ENCODE assay signal across 8 cellular contexts in genomic region chr10:44865289-44865671, GRCh38. TPM values are rescaled to one million over a fixed set of nuclear protein-coding genes. Genes with fewer than 3 reads are reported as not detected.
DNase-seq lines count a peak whose midpoint lies in the region; ATAC-seq and TF ChIP-seq lines count a peak whose summit lies in the region.

No MANE protein-coding gene starts in this region.

- peaks cover 28% of the 10 kb centered on the region for H3K4me1 Mint-ChIP-seq in osteocyte (ENCODE audit: unreplicated experiment)
- peaks cover 56% of the 10 kb centered on the region for H3K4me1 Mint-ChIP-seq in nephron progenitor cell

- H3K27me3 Mint-ChIP-seq in osteocyte (ENCODE audit: unreplicated experiment) (peaks cover 32% of the 10 kb centered on the region), nephron progenitor cell (ENCODE audit: low read depth, poor library complexity) (peaks cover 38% of the 10 kb centered on the region)

- TF ChIP-seq CTCF in fibroblast of mammary gland (conservative IDR thresholded peaks at IDR 0.05; ENCODE audit: control insufficient read depth, insufficient read depth, low read depth, low read length): no peak
- no peak for TF ChIP-seq CTCF in osteocyte (IDR thresholded peaks at IDR 0.05)
- no peak for TF ChIP-seq CTCF in nephron progenitor cell (IDR thresholded peaks at IDR 0.05)

- H3K36me3 ChIP-seq in ES-I3 (ENCODE audit: insufficient read depth, low read length): no peaks in the 10 kb centered on the region

- no peak overlapping the region for H3K27ac Mint-ChIP-seq in osteocyte (ENCODE audit: unreplicated experiment)
- no peak overlapping the region for H3K27ac Mint-ChIP-seq in nephron progenitor cell

- no peaks in the 10 kb centered on the region for H3K9me3 Mint-ChIP-seq in osteocyte (ENCODE audit: unreplicated experiment)
- peaks cover 18% of the 10 kb centered on the region for H3K9me3 Mint-ChIP-seq in nephron progenitor cell

- H3K9me3 ChIP-seq in ES-I3 (ENCODE audit: control insufficient read depth, insufficient read depth, low read length): no peaks in the 10 kb centered on the region

- ATAC-seq in HG02623 (IDR thresholded peaks at IDR 0.05; ENCODE audit: unreplicated experiment): no peak

- H3K4me3 ChIP-seq in fibroblast of mammary gland (ENCODE audit: control insufficient read depth, low read depth, low read length): no peak overlapping the region

- peaks cover 4% of the 10 kb centered on the region; the same call in 1 of the 2 replicates for H3K4me1 ChIP-seq in ES-I3 (ENCODE audit: insufficient read depth, low read length)

- no peaks in the 10 kb centered on the region for H3K36me3 Mint-ChIP-seq in osteocyte (ENCODE audit: unreplicated experiment)
- H3K36me3 Mint-ChIP-seq in nephron progenitor cell (ENCODE audit: low read depth): peaks cover 6% of the 10 kb centered on the region

- no peak overlapping the region for H3K4me3 Mint-ChIP-seq in osteocyte (ENCODE audit: unreplicated experiment)
- no peak overlapping the region for H3K4me3 Mint-ChIP-seq in nephron progenitor cell

- DNase-seq in RPMI7951 (ENCODE audit: low read depth): peak; percentile 6
- peak; percentile 12 for DNase-seq in fibroblast of mammary gland (ENCODE audit: low read depth)
- DNase-seq in osteocyte (ENCODE audit: extremely low spot score, unreplicated experiment): peak; percentile 82
- no peak for DNase-seq in NCI-H1105 treated with DMSO at 0.1 percent for 48 hours (lab: John Stamatoyannopoulos, UW)
- no peak for DNase-seq in nephron progenitor cell
- no peak for DNase-seq in GM19238 (ENCODE audit: insufficient read length, low spot score)

- peak overlapping the region; percentile 70; the same call in 1 of the 2 replicates for H3K9ac ChIP-seq in ES-I3 (ENCODE audit: low read depth, low read length)

RNA-seq across cellular contexts. Expression of gene TMEM72, which starts 45.9 kb away (rescaled TPM):
- total RNA-seq in RPMI7951 (2014; rRNA removed; shearing (Covaris generic)): not detected in 2 replicates
- not detected in 2 replicates for total RNA-seq in osteocyte

Comparison
In these comparisons a context has a peak if more than half of its experiments do, and no peak if none do; other contexts are left out.
1. DNase-seq: peak in RPMI7951 (single experiment), fibroblast of mammary gland (single experiment) and osteocyte (single experiment); none in NCI-H1105 treated with DMSO at 0.1 percent for 48 hours (single experiment), nephron progenitor cell (single experiment) and GM19238 (single experiment).